In genomic region chr3:115785782-115786181, GRCh38 we compare ENCODE assay signal across 1 cellular context.
TF ChIP-seq lines count a peak whose summit lies in the region.

No MANE protein-coding gene starts in this region.

TF ChIP-seq in GM23338, 12 proteins besides CTCF, POLR2A, EP300 and RAD21 (continued from another document):
- TF ChIP-seq ZNF462 (CRISPR knock-in tag; IDR thresholded peaks at IDR 0.05) (no peak), REST (IDR thresholded peaks at IDR 0.05; ENCODE audit: unreplicated experiment) (no peak), EZH2 (IDR thresholded peaks at IDR 0.05; ENCODE audit: low read depth, unreplicated experiment) (no peak), JUNB (IDR thresholded peaks at IDR 0.05; ENCODE audit: unreplicated experiment) (no peak)
